ENCODE assay signal across 8 cellular contexts in the genomic region with DNA sequence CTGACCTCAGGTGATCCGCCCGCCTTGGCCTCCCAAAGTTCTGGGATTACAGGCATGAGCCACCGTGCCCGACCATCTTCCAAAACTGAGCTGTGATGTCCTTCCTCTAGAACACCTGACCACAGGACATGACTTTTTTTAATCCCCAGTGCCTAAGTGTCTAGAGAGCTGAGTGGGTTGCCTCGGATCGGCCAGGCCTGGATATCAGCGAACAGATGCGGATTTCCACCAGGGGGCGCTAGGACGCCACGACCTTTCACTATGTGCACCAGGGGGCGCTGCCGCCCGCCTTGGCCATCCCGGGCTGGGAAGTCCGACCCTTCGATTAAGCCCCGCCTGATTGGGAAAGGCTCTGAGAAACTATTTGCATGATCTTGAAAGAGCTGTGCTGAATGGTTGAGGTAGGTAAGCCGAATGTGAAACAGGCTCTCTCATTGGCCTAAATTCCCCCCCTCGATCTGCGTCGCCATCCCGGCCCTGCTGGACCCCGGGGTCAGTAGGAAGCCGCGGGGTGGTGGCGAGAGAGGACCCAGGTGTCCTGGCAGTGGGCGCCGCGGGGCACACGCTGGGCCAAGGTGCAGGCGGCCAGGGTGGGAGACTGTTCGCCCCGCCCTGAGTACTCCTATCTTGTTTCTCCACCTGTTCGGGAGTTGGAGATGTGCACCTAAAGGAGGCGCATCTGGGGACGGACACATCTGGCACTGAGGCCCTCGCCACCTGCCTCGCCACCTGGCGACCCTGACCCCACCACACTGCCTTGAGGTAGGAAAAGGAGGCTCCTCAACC. TPM values are rescaled to one million over a fixed set of nuclear protein-coding genes. Genes with fewer than 3 reads are reported as not detected.
DNase-seq lines count a peak whose midpoint lies in the region; ATAC-seq, FAIRE-seq and TF ChIP-seq lines count a peak whose summit lies in the region.

A gene with protein sequence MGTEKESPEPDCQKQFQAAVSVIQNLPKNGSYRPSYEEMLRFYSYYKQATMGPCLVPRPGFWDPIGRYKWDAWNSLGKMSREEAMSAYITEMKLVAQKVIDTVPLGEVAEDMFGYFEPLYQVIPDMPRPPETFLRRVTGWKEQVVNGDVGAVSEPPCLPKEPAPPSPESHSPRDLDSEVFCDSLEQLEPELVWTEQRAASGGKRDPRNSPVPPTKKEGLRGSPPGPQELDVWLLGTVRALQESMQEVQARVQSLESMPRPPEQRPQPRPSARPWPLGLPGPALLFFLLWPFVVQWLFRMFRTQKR (plus strand): TSS at position 496 of the 786 bp plus-strand sequence. CDS start 458 bp downstream, outside the sequence.

- peak within 1 kb of the TSS; percentile 87 for H3K4me3 ChIP-seq in Loucy (ENCODE audit: low read length, poor library complexity, severe bottlenecking)
- H3K4me3 ChIP-seq in fibroblast of the aortic adventitia (ENCODE audit: low read depth, low read length), result peak within 1 kb of the TSS; percentile 87

- H3F3A ChIP-seq in Loucy (ENCODE audit: low read depth), result no peaks in the 10 kb centered on the region

- peak within 1 kb of the TSS; percentile 71 for H3K4me3 Mint-ChIP-seq in nephron progenitor cell
- peak within 1 kb of the TSS; percentile 96 to 97 for H3K4me3 Mint-ChIP-seq in stimulated activated naive CD8-positive, alpha-beta T cell treated with anti-CD3 and anti-CD28 coated beads, Interleukin-15, amount 100 ng/mL, for 72 hours

- H3K4me1 Mint-ChIP-seq in nephron progenitor cell, result peaks cover 27% of the 10 kb centered on the region
- H3K4me1 Mint-ChIP-seq in stimulated activated naive CD8-positive, alpha-beta T cell treated with anti-CD3 and anti-CD28 coated beads, Interleukin-15, amount 100 ng/mL, for 72 hours, result peaks cover 31% of the 10 kb centered on the region

- H3K9me3 ChIP-seq in Loucy (ENCODE audit: insufficient read depth, low read depth, low read length), result no peaks in the 10 kb centered on the region

- in situ Hi-C loops in G401 (cut with HindIII; ENCODE audit: low sequenced_read_pairs), result no loop called here

- H3K27ac Mint-ChIP-seq in nephron progenitor cell, result no peak within 1 kb of the TSS
- H3K27ac Mint-ChIP-seq in stimulated activated naive CD8-positive, alpha-beta T cell treated with anti-CD3 and anti-CD28 coated beads, Interleukin-15, amount 100 ng/mL, for 72 hours, result peak within 1 kb of the TSS; percentile 83 to 95

- H4K20me1 ChIP-seq in Loucy (ENCODE audit: insufficient read depth, low read length, poor library complexity, severe bottlenecking), result no peaks in the 10 kb centered on the region

- no peak; the same call in 1 of the 2 replicates for TF ChIP-seq POLR2A in H54 (IDR thresholded peaks at IDR 0.05; ENCODE audit: low read depth, low read length)

- DNase-seq in G401 (ENCODE audit: low spot score) (peak; percentile 99), H54 (ENCODE audit: insufficient read length, low spot score) (peak; percentile 99), SHP77 (lab: John Stamatoyannopoulos, UW) (peak; percentile 89 to 95), fibroblast of the aortic adventitia (ENCODE audit: low read depth) (peak; percentile 99), nephron progenitor cell (peak; percentile 97)
- peak; percentile 99 for DNase-seq in activated effector memory CD4-positive, alpha-beta T cell treated with anti-CD3 and anti-CD28 coated beads, Interleukin-2, amount 50 U/mL, for 16 hours
- peak; percentile 97 to 99 for DNase-seq in stimulated activated naive CD8-positive, alpha-beta T cell treated with anti-CD3 and anti-CD28 coated beads, Interleukin-15, amount 100 ng/mL, for 72 hours

- H3K27me3 ChIP-seq in Loucy (ENCODE audit: insufficient read depth, low read length, poor library complexity, severe bottlenecking), result no peaks in the 10 kb centered on the region

- peak within 1 kb of the TSS; percentile 85 for H2AFZ ChIP-seq in Loucy (ENCODE audit: low read length)

- peak; percentile 90 for ATAC-seq in stimulated activated naive CD8-positive, alpha-beta T cell treated with anti-CD3 and anti-CD28 coated beads, Interleukin-15, amount 100 ng/mL, for 72 hours

- peaks cover 14% of the 10 kb centered on the region; the same call in 1 of the 2 replicates for H3K79me2 ChIP-seq in Loucy (ENCODE audit: insufficient read depth, low read length)

- peak within 1 kb of the TSS; percentile 79 for H3K9ac ChIP-seq in Loucy (ENCODE audit: low read depth, low read length, poor library complexity, severe bottlenecking)

- peaks cover 8% of the 10 kb centered on the region for H3K9me3 Mint-ChIP-seq in nephron progenitor cell
- H3K9me3 Mint-ChIP-seq in stimulated activated naive CD8-positive, alpha-beta T cell treated with anti-CD3 and anti-CD28 coated beads, Interleukin-15, amount 100 ng/mL, for 72 hours, result no peaks in the 10 kb centered on the region

- peaks cover 16% of the 10 kb centered on the region for H3K4me1 ChIP-seq in Loucy (ENCODE audit: insufficient read depth, low read length, poor library complexity, severe bottlenecking)

- no peaks in the 10 kb centered on the region for H3K36me3 ChIP-seq in Loucy (ENCODE audit: insufficient read depth, low read length)

- peaks cover 5% of the 10 kb centered on the region for H3K27me3 Mint-ChIP-seq in nephron progenitor cell (ENCODE audit: low read depth, poor library complexity)
- peaks cover 14% of the 10 kb centered on the region for H3K27me3 Mint-ChIP-seq in stimulated activated naive CD8-positive, alpha-beta T cell treated with anti-CD3 and anti-CD28 coated beads, Interleukin-15, amount 100 ng/mL, for 72 hours

- no peaks in the 10 kb centered on the region for H3K9me2 ChIP-seq in Loucy (replicated peaks; ENCODE audit: low read depth, low read length)

- peak; percentile 100 for TF ChIP-seq CTCF in Loucy (conservative IDR thresholded peaks at IDR 0.05; ENCODE audit: low read length)
- TF ChIP-seq CTCF in fibroblast of the aortic adventitia (IDR thresholded peaks at IDR 0.05; ENCODE audit: insufficient read depth, low read length), result peak; percentile 100
- TF ChIP-seq CTCF in nephron progenitor cell (IDR thresholded peaks at IDR 0.05), result peak; percentile 100

- FAIRE-seq in H54 (lab: Jason Lieb, UNC), result peak; percentile 86

- H3K36me3 Mint-ChIP-seq in nephron progenitor cell (ENCODE audit: low read depth), result no peaks in the 10 kb centered on the region

- H3K4me2 ChIP-seq in Loucy (ENCODE audit: low read depth, low read length, poor library complexity, severe bottlenecking), result peak within 1 kb of the TSS; percentile 91

RNA-seq across cellular contexts. Expression of the gene that starts here (rescaled TPM):
- 0.49 and 6.1 TPM in 2 replicates for total RNA-seq in G401 (2014; rRNA removed; shearing (Covaris generic))
- 5.9 and 7.4 TPM in 2 replicates for total RNA-seq in fibroblast of the aortic adventitia (ENCODE audit: low replicate concordance)

Comparison
In these comparisons a context has a peak if more than half of its experiments do, and no peak if none do; other contexts are left out.
1. Peak in every context shown above with its lines: DNase-seq, ATAC-seq and H3K4me3 ChIP-seq.